In genomic region chr1:34582356-34582755, GRCh38 we compare ENCODE assay signal across 28 cellular contexts.
"Had no signal": no experiment of that assay in that cellular context is flagged by ENCODE, and none has a peak within 500 bp of the region (broad histone marks: within the 10 kb centered on the region; RNA-seq: fewer than 3 reads in every experiment).

No MANE protein-coding gene starts in this region.

- H2AFZ ChIP-seq: neural progenitor cell, parathyroid adenoma had no signal

- H3K4me2 ChIP-seq: neural progenitor cell, smooth muscle cell had no signal

- H3K9ac ChIP-seq: neural progenitor cell, parathyroid adenoma had no signal

- H3K4me1 ChIP-seq: neural progenitor cell, parathyroid adenoma, psoas muscle, spleen, suprapubic skin, testis, tibial artery, transverse colon, upper lobe of right lung, uterus had no signal

- H3K9me3 ChIP-seq: ovary, psoas muscle, spleen, suprapubic skin, testis, tibial artery, transverse colon, upper lobe of right lung, uterus had no signal

- DNase-seq: natural killer cell; occipital lobe; ovary; posterior cingulate gyrus; psoas muscle; right cardiac atrium; spleen; stimulated activated CD4-positive, alpha-beta T cell treated with anti-CD3 and anti-CD28 coated beads, Interleukin-12 subunit alpha, Interleukin-12 subunit beta, amount 100 ng/mL, for 4 hours; stimulated activated CD4-positive, alpha-beta T cell treated with anti-CD3 and anti-CD28 coated beads, Interleukin-1b, Interleukin-23, amount 100 ng/mL, for 48 hours; stimulated activated CD4-positive, alpha-beta T cell treated with anti-CD3 and anti-CD28 coated beads, Interleukin-4, amount 100 ng/mL, for 1 hour; stimulated activated CD4-positive, alpha-beta T cell treated with anti-CD3 and anti-CD28 coated beads, Interleukin-4, amount 100 ng/mL, for 4 hours; stimulated activated CD8-positive, alpha-beta memory T cell treated with anti-CD3 and anti-CD28 coated beads, Interleukin-4, amount 100 ng/mL, for 48 hours; stimulated activated naive CD4-positive, alpha-beta T cell; stimulated activated naive CD8-positive, alpha-beta T cell treated with anti-CD3 and anti-CD28 coated beads, Interleukin-15, amount 100 ng/mL, for 72 hours; stimulated activated naive CD8-positive, alpha-beta T cell treated with anti-CD3 and anti-CD28 coated beads, Interleukin-15, Interleukin-2, amounts not matched to agents 100 U/mL and 50 U/mL, for 24 hours; substantia nigra; testis; tibial artery; transverse colon; upper lobe of right lung; uterus had no signal

- H3K4me3 ChIP-seq: neural progenitor cell, ovary, psoas muscle, skin epidermis, smooth muscle cell, spleen, suprapubic skin, testis, tibial artery, transverse colon, upper lobe of right lung, uterus had no signal

- H3K27ac ChIP-seq: neural progenitor cell, ovary, parathyroid adenoma, psoas muscle, skin epidermis, spleen, suprapubic skin, testis, tibial artery, transverse colon, upper lobe of right lung, uterus had no signal

- H3K27me3 ChIP-seq: neural progenitor cell, ovary, testis, transverse colon, upper lobe of right lung, uterus had no signal

- H3K36me3 ChIP-seq: neural progenitor cell, ovary, spleen, suprapubic skin, tibial artery, transverse colon, upper lobe of right lung, uterus had no signal

- H3K79me2 ChIP-seq: parathyroid adenoma had no signal

- ATAC-seq: natural killer cell; psoas muscle; right cardiac atrium; sciatic nerve; stimulated activated memory B cell treated with anti-CD40 and anti-IgM and Interleukin-4, amounts not matched to agents 10 μg/mL and 1 μg/mL and 100 μg/mL, for 72 hours; stimulated activated naive CD8-positive, alpha-beta T cell treated with anti-CD3 and anti-CD28 coated beads, Interleukin-15, amount 100 ng/mL, for 72 hours; stimulated activated naive CD8-positive, alpha-beta T cell treated with anti-CD3 and anti-CD28 coated beads, Interleukin-15, Interleukin-2, amounts not matched to agents 100 U/mL and 50 U/mL, for 24 hours; upper lobe of right lung had no signal
